In the genomic region with DNA sequence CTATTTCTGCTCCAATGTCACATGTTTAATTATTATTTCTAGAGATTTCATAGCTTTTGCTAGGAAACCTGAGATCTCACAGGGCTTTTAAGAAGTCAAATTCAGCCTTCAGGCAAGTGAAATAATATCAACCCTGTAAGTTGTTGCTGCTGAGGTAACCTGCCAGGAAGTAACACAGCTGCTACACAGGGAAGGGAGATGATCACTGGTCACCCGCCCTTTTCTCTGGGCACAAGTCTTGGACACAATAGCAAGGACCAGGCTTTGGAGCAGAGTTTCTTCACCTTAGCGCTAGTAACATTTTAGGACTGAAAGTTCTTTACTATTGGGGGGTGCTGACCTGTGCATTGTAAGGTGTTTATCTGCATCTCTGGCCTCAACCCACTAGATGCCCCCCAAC, we compare ENCODE assay signal across 15 cellular contexts. TPM values are rescaled to one million over a fixed set of nuclear protein-coding genes. Genes with fewer than 3 reads are reported as not detected.
A peak's percentile ranks its signal among the peaks of the same experiment; 100 is the strongest.
DNase-seq lines count a peak whose midpoint lies in the region; ATAC-seq, FAIRE-seq and TF ChIP-seq lines count a peak whose summit lies in the region.
"Had no signal": no experiment of that assay in that cellular context is flagged by ENCODE, and none has a peak within 500 bp of the region (broad histone marks: within the 10 kb centered on the region; RNA-seq: fewer than 3 reads in every experiment).

No MANE protein-coding gene starts in this region.

- TF ChIP-seq RAD21 in HepG2 (CRISPR knock-in tag; IDR thresholded peaks at IDR 0.05): no peak

- H3K4me1 ChIP-seq in HepG2 (ENCODE audit: insufficient read depth, low read length): peaks cover 86% of the 10 kb centered on the region
- H3K4me1 ChIP-seq in right lobe of liver: peaks cover 0 to 15% (median 7%) of the 10 kb centered on the region in 4 donors
- peaks cover 48% of the 10 kb centered on the region for H3K4me1 ChIP-seq in endothelial cell of umbilical vein (ENCODE audit: control insufficient read depth, extremely low read depth, insufficient read depth, low read length)
- H3K4me1 ChIP-seq in osteoblast (ENCODE audit: insufficient read depth, low read length): peaks cover 34% of the 10 kb centered on the region

- H3K36me3 ChIP-seq in HepG2 (replicated peaks in 1 of 2; ENCODE audit: control insufficient read depth in 1 of 2, insufficient read depth in 2 of 2, low read length in 2 of 2) (no peaks in the 10 kb centered on the region), right lobe of liver (no peaks in the 10 kb centered on the region), endothelial cell of umbilical vein (ENCODE audit: control insufficient read depth in 2 of 2, extremely low read depth in 1 of 2, insufficient read depth in 2 of 2, low read length in 2 of 2) (no peaks in the 10 kb centered on the region), osteoblast (ENCODE audit: insufficient read depth, low read length) (no peaks in the 10 kb centered on the region)
- H3K36me3 ChIP-seq: pancreas, SJCRH30 had no signal

- 100% methylated on average over 2 of the region's 2 CpGs for WGBS in HepG2 (ENCODE audit: low lambda C conversion rate)
- 83% methylated on average over 1 of the region's 2 CpGs for WGBS in right lobe of liver (ENCODE audit: insufficient coverage, low coverage, low lambda C conversion rate, missing lambda C conversion rate)

- peaks cover 73% of the 10 kb centered on the region for H3K79me2 ChIP-seq in HepG2 (ENCODE audit: insufficient read depth, low read length)
- H3K79me2 ChIP-seq in endothelial cell of umbilical vein (ENCODE audit: control insufficient read depth, insufficient read depth, low read length): peaks cover 78% of the 10 kb centered on the region
- H3K79me2 ChIP-seq in osteoblast (ENCODE audit: insufficient read depth, low read length): no peaks in the 10 kb centered on the region

- H3K4me3 ChIP-seq in HepG2 (replicated peaks in 1 of 3; ENCODE audit: insufficient read depth in 1 of 3, low read depth in 2 of 3, low read length in 3 of 3) (no peak overlapping the region; a peak in 1 of 6 replicates), right lobe of liver (no peak overlapping the region), endothelial cell of umbilical vein (replicated peaks in 1 of 3; ENCODE audit: insufficient read depth in 1 of 3, low read depth in 1 of 3, low read length in 3 of 3) (no peak overlapping the region), osteoblast (ENCODE audit: insufficient read depth, low read length) (no peak overlapping the region)
- H3K4me3 ChIP-seq: pancreas, SJCRH30 had no signal

- H3K27ac ChIP-seq in HepG2 (ENCODE audit: extremely low read length, insufficient read depth, low read length) (no peak overlapping the region), right lobe of liver (no peak overlapping the region), endothelial cell of umbilical vein (ENCODE audit: insufficient read depth, low read depth, low read length) (no peak overlapping the region), osteoblast (ENCODE audit: low read depth, low read length) (no peak overlapping the region)
- H3K27ac ChIP-seq: pancreas, SJCRH30, VCaP had no signal

- H3K9ac ChIP-seq in HepG2 (ENCODE audit: insufficient read depth, low read depth, low read length) (peak overlapping the region; percentile 75; the same call in 1 of the 2 replicates), endothelial cell of umbilical vein (replicated peaks; ENCODE audit: extremely low read depth, insufficient read depth, low read length) (no peak overlapping the region)

- peak overlapping the region; percentile 88 to 96 (median 89) for H3K4me3 Mint-ChIP-seq in T-cell

- no peaks in the 10 kb centered on the region for H3K36me3 Mint-ChIP-seq in T-cell

- BruUV-seq in HepG2 (replicated peaks; lab: Mats Ljungman, UMichigan) (no TSS peak), endothelial cell of umbilical vein (replicated peaks; lab: Mats Ljungman, UMichigan) (no TSS peak)

- TF ChIP-seq EP300 in HepG2 (IDR thresholded peaks at IDR 0.05; ENCODE audit: low read depth in 2 of 2, low read length in 2 of 2) (no peak), HepG2 (CRISPR knock-in tag; IDR thresholded peaks at IDR 0.05; ENCODE audit: borderline replicate concordance) (no peak)

- FAIRE-seq in HepG2 (lab: Jason Lieb, UNC) (no peak), endothelial cell of umbilical vein (lab: Jason Lieb, UNC) (no peak)
- FAIRE-seq: frontal cortex, pancreas had no signal

- H3K4me2 ChIP-seq in HepG2 (ENCODE audit: low read depth, low read length): peak overlapping the region; percentile 80
- peak overlapping the region; percentile 76 for H3K4me2 ChIP-seq in endothelial cell of umbilical vein (ENCODE audit: insufficient read depth, low read length)
- H3K4me2 ChIP-seq in osteoblast (ENCODE audit: insufficient read depth, low read length): no peak overlapping the region

- peak overlapping the region; percentile 85 to 86 for H3K27ac Mint-ChIP-seq in T-cell

- DNase-seq in HepG2 (ENCODE audit: low spot score) (no peak), right lobe of liver (no peak), T-cell (no peak), endothelial cell of umbilical vein (ENCODE audit: low read depth, low spot score) (no peak), CD1c-positive myeloid dendritic cell (ENCODE audit: extremely low spot score) (no peak), ecto neural progenitor cell (ENCODE audit: low spot score) (no peak), osteoblast (ENCODE audit: insufficient read length, low spot score, missing footprints) (no peak)
- DNase-seq: DMS79; NK-92 treated with Interleukin-12 subunit alpha and Interleukin-12 subunit beta, amount 100 ng/mL, for 24 hours; pancreas; SJCRH30; stimulated activated CD4-positive, alpha-beta T cell treated with anti-CD3 and anti-CD28 coated beads, Interleukin-12 subunit alpha, Interleukin-12 subunit beta, amount 100 ng/mL, for 4 hours had no signal

- H3K27me3 ChIP-seq in HepG2 (ENCODE audit: control insufficient read depth in 1 of 2, insufficient read depth in 2 of 2, low read length in 2 of 2) (no peaks in the 10 kb centered on the region; a peak in 1 of 5 replicates), right lobe of liver (no peaks in the 10 kb centered on the region), endothelial cell of umbilical vein (ENCODE audit: control insufficient read depth in 2 of 2, insufficient read depth in 2 of 2, low read length in 2 of 2) (no peaks in the 10 kb centered on the region), osteoblast (ENCODE audit: insufficient read depth, low read length) (no peaks in the 10 kb centered on the region)
- H3K27me3 ChIP-seq: pancreas had no signal

- CTCF ChIA-PET in HepG2 (lab: Yijun Ruan, JAX; ENCODE audit: low intra/inter-chr PET ratio, low total read pairs): no interaction called here
- CTCF ChIA-PET in T-cell (lab: Charles Lee): interaction anchor here in 1 of 2 donors (1.6 kb wide), 1 partner anchor 33 kb away, joined by 13 read pairs; no protein-coding TSS in a partner anchor
- CTCF ChIA-PET in endothelial cell of umbilical vein (lab: Charles Lee): interaction anchor here (1.5 to 3.1 kb wide), 3 partner anchors 11 to 36 kb away, joined by 3 to 16 read pairs (median 5); no protein-coding TSS in a partner anchor

- dilution Hi-C loops in endothelial cell of umbilical vein (cut with MboI; ENCODE audit: extremely low pct_ligation_motif_present, low sequenced_read_pairs): no loop called here

- intact Hi-C loops in HepG2 (cut with micrococcal nuclease; ENCODE audit: unreplicated experiment): no loop called here
- intact Hi-C loops in right lobe of liver (cut with DNase I): no loop called here
- intact Hi-C loops in endothelial cell of umbilical vein (cut with micrococcal nuclease): no loop called here

- H4K20me1 ChIP-seq in HepG2 (ENCODE audit: insufficient read depth, low read length): no peaks in the 10 kb centered on the region
- H4K20me1 ChIP-seq in endothelial cell of umbilical vein (replicated peaks; ENCODE audit: control insufficient read depth, extremely low read depth, insufficient read depth, low read length): no peaks in the 10 kb centered on the region
- H4K20me1 ChIP-seq in osteoblast (ENCODE audit: insufficient read depth, low read length): no peaks in the 10 kb centered on the region

- POLR2A ChIA-PET in HepG2 (lab: Yijun Ruan, JAX) (no interaction called here), T-cell (lab: Charles Lee) (no interaction called here), endothelial cell of umbilical vein (lab: Charles Lee) (no interaction called here)

- TF ChIP-seq CTCF in HepG2 (CRISPR knock-in tag; IDR thresholded peaks at IDR 0.05) (no peak), right lobe of liver (IDR thresholded peaks at IDR 0.05) (no peak), endothelial cell of umbilical vein (IDR thresholded peaks at IDR 0.05; ENCODE audit: extremely low read depth in 1 of 2, insufficient read depth in 1 of 2, low read depth in 1 of 2, low read length in 2 of 2) (no peak), osteoblast (IDR thresholded peaks at IDR 0.05; ENCODE audit: extremely low read depth, low read depth, low read length) (no peak)

- no peak for ATAC-seq in HepG2
- ATAC-seq in right lobe of liver: no peak
- ATAC-seq in T-cell (replicated peaks in 1 of 4): no peak
- ATAC-seq in GM19328 (IDR thresholded peaks at IDR 0.05; ENCODE audit: unreplicated experiment): no peak
- ATAC-seq: pancreas had no signal

- no peaks in the 10 kb centered on the region for H3K27me3 Mint-ChIP-seq in T-cell

- H2AFZ ChIP-seq in HepG2 (ENCODE audit: low read length) (no peak overlapping the region), endothelial cell of umbilical vein (ENCODE audit: low read depth, low read length) (no peak overlapping the region), osteoblast (ENCODE audit: low read length) (no peak overlapping the region)

- H3K9me3 Mint-ChIP-seq in T-cell: no peaks in the 10 kb centered on the region

- H3K9me3 ChIP-seq in HepG2 (ENCODE audit: low read length): no peaks in the 10 kb centered on the region
- H3K9me3 ChIP-seq in right lobe of liver: no peaks in the 10 kb centered on the region
- H3K9me3 ChIP-seq in endothelial cell of umbilical vein (replicated peaks; ENCODE audit: control insufficient read depth, insufficient read depth, low read length): no peaks in the 10 kb centered on the region
- H3K9me3 ChIP-seq in osteoblast (ENCODE audit: low read depth, low read length): no peaks in the 10 kb centered on the region
- H3K9me3 ChIP-seq: pancreas, SJCRH30 had no signal

- in situ Hi-C loops in HepG2 (cut with HindIII; ENCODE audit: extremely low pct_ligation_motif_present, low pct_unique_long_range_greater_than_20kb): no loop called here

- H3K4me1 Mint-ChIP-seq in T-cell: peaks cover 68 to 87% (median 75%) of the 10 kb centered on the region in 3 donors

- TF ChIP-seq POLR2A in HepG2 (IDR thresholded peaks at IDR 0.05; ENCODE audit: insufficient read depth in 1 of 2, low read depth in 2 of 2, low read length in 2 of 2): no peak
- TF ChIP-seq POLR2A in right lobe of liver (IDR thresholded peaks at IDR 0.05): no peak
- no peak for TF ChIP-seq POLR2A in endothelial cell of umbilical vein (IDR thresholded peaks at IDR 0.05; ENCODE audit: low read depth, low read length)

- no peaks in the 10 kb centered on the region for H3K9me1 ChIP-seq in endothelial cell of umbilical vein (replicated peaks; ENCODE audit: control insufficient read depth, extremely low read depth, insufficient read depth, low read length)

RNA-seq across cellular contexts. Expression of gene PTTG1, which starts 50.1 kb away (rescaled TPM):
- 161 and 206 TPM in 2 replicates for total RNA-seq in HepG2 (2016; rRNA removed; fragmentation: Illumina TruSeq; extraction: Trizol)
- 61.6 and 66.4 TPM in 2 replicates for total RNA-seq in HepG2 (2016; cell fraction: cytosol; rRNA removed; fragmentation: Illumina TruSeq; extraction: Trizol; ENCODE audit: low read depth)
- total RNA-seq in HepG2 (2016; cell fraction: insoluble cytoplasmic fraction; rRNA removed; fragmentation: Illumina TruSeq; extraction: Trizol): 157 and 223 TPM in 2 replicates
- 67.0 and 69.1 TPM in 2 replicates for total RNA-seq in HepG2 (2016; cell fraction: membrane; rRNA removed; fragmentation: Illumina TruSeq; extraction: Trizol)
- total RNA-seq in HepG2 (2016; cell fraction: nucleus; rRNA removed; fragmentation: Illumina TruSeq; extraction: Trizol): 66.0 and 73.6 TPM in 2 replicates
- 53.0 and 102 TPM in 2 replicates for polyA plus RNA-seq in HepG2 (2011; rRNA removed)
- 166 and 211 TPM in 2 replicates for polyA plus RNA-seq in HepG2 (2011; cell fraction: cytosol; rRNA removed)
- polyA plus RNA-seq in HepG2 (2011; cell fraction: nucleus; rRNA removed): 50.7 and 64.1 TPM in 2 replicates
- 42.2 and 101 TPM in 2 replicates for polyA plus RNA-seq in HepG2 (2012)
- 50.9 and 58.2 TPM in 2 replicates for polyA plus RNA-seq in HepG2 (2016; cell fraction: cytosol; fragmentation: Illumina TruSeq; extraction: Trizol; ENCODE audit: low read depth)
- polyA plus RNA-seq in HepG2 (2016; cell fraction: insoluble cytoplasmic fraction; fragmentation: Illumina TruSeq; extraction: Trizol; ENCODE audit: low read depth): 204 and 208 TPM in 2 replicates
- polyA plus RNA-seq in HepG2 (2016; cell fraction: membrane; fragmentation: Illumina TruSeq; extraction: Trizol; ENCODE audit: low read depth): 60.1 and 60.7 TPM in 2 replicates
- polyA plus RNA-seq in HepG2 (2016; cell fraction: nucleus; fragmentation: Illumina TruSeq; extraction: Trizol; ENCODE audit: insufficient read depth, low read depth): 84.3 and 91.2 TPM in 2 replicates
- polyA minus RNA-seq in HepG2 (2011; rRNA and poly(A)+ RNA removed; ENCODE audit: low replicate concordance): 40.6 and 146 TPM in 2 replicates
- 17.1 and 33.2 TPM in 2 replicates for polyA minus RNA-seq in HepG2 (2011; cell fraction: cytosol; rRNA and poly(A)+ RNA removed)
- 21.5 and 33.3 TPM in 2 replicates for polyA minus RNA-seq in HepG2 (2011; cell fraction: nucleus; rRNA and poly(A)+ RNA removed)
- total RNA-seq in right lobe of liver: 1 to 10 TPM in 3 of 6 experiments, under 1 TPM in 3; 0.51 to 5.9 (median 2.6) TPM
- total RNA-seq in T-cell: 10 to 100 TPM in 2 of 5 donors, 1 to 10 TPM in 3; 6.6 to 16.5 (median 8.8) TPM
- total RNA-seq in endothelial cell of umbilical vein: 139 and 140 TPM in 2 replicates
- 157 and 173 TPM in 2 replicates for polyA plus RNA-seq in endothelial cell of umbilical vein
- 355 and 421 TPM in 2 replicates for polyA plus RNA-seq in endothelial cell of umbilical vein (2011; cell fraction: cytosol; rRNA removed)
- polyA plus RNA-seq in endothelial cell of umbilical vein (2011; cell fraction: nucleus; rRNA removed): 182 and 233 TPM in 2 replicates
- 83.1 and 154 TPM in 2 replicates for polyA plus RNA-seq in endothelial cell of umbilical vein (2012)
- 43.8 and 47.2 TPM in 2 replicates for polyA minus RNA-seq in endothelial cell of umbilical vein
- 57.7 TPM for polyA minus RNA-seq in endothelial cell of umbilical vein (2011; cell fraction: cytosol; rRNA and poly(A)+ RNA removed)
- polyA minus RNA-seq in endothelial cell of umbilical vein (2011; cell fraction: nucleus; rRNA and poly(A)+ RNA removed): 18.0 and 28.6 TPM in 2 replicates
- 29.8 and 41.3 TPM in 2 replicates for total RNA-seq in osteoblast

RNA-seq across cellular contexts. Expression of gene SLU7, which starts 52.9 kb away (rescaled TPM):
- total RNA-seq in HepG2 (2016; rRNA removed; fragmentation: Illumina TruSeq; extraction: Trizol): 39.2 and 52.6 TPM in 2 replicates
- total RNA-seq in HepG2 (2016; cell fraction: cytosol; rRNA removed; fragmentation: Illumina TruSeq; extraction: Trizol; ENCODE audit: low read depth): 5.4 and 6.3 TPM in 2 replicates
- 37.1 and 52.6 TPM in 2 replicates for total RNA-seq in HepG2 (2016; cell fraction: insoluble cytoplasmic fraction; rRNA removed; fragmentation: Illumina TruSeq; extraction: Trizol)
- total RNA-seq in HepG2 (2016; cell fraction: membrane; rRNA removed; fragmentation: Illumina TruSeq; extraction: Trizol): 12.2 and 13.1 TPM in 2 replicates
- total RNA-seq in HepG2 (2016; cell fraction: nucleus; rRNA removed; fragmentation: Illumina TruSeq; extraction: Trizol): 23.3 and 25.9 TPM in 2 replicates
- polyA plus RNA-seq in HepG2 (2011; rRNA removed): 13.6 and 24.0 TPM in 2 replicates
- 10.5 and 14.8 TPM in 2 replicates for polyA plus RNA-seq in HepG2 (2011; cell fraction: cytosol; rRNA removed)
- polyA plus RNA-seq in HepG2 (2011; cell fraction: nucleus; rRNA removed): 8.8 and 11.4 TPM in 2 replicates
- polyA plus RNA-seq in HepG2 (2012): 36.7 and 47.7 TPM in 2 replicates
- polyA plus RNA-seq in HepG2 (2016; cell fraction: cytosol; fragmentation: Illumina TruSeq; extraction: Trizol; ENCODE audit: low read depth): 3.8 and 3.9 TPM in 2 replicates
- 41.9 and 42.0 TPM in 2 replicates for polyA plus RNA-seq in HepG2 (2016; cell fraction: insoluble cytoplasmic fraction; fragmentation: Illumina TruSeq; extraction: Trizol; ENCODE audit: low read depth)
- 4.5 and 5.5 TPM in 2 replicates for polyA plus RNA-seq in HepG2 (2016; cell fraction: membrane; fragmentation: Illumina TruSeq; extraction: Trizol; ENCODE audit: low read depth)
- 29.1 and 31.2 TPM in 2 replicates for polyA plus RNA-seq in HepG2 (2016; cell fraction: nucleus; fragmentation: Illumina TruSeq; extraction: Trizol; ENCODE audit: insufficient read depth, low read depth)
- 3.7 and 8.6 TPM in 2 replicates for polyA minus RNA-seq in HepG2 (2011; rRNA and poly(A)+ RNA removed; ENCODE audit: low replicate concordance)
- 7.6 and 13.9 TPM in 2 replicates for polyA minus RNA-seq in HepG2 (2011; cell fraction: cytosol; rRNA and poly(A)+ RNA removed)
- polyA minus RNA-seq in HepG2 (2011; cell fraction: nucleus; rRNA and poly(A)+ RNA removed): 25.4 and 32.6 TPM in 2 replicates
- 10 to 100 TPM; 11.6 to 19.4 (median 17.0) TPM for total RNA-seq in right lobe of liver
- total RNA-seq in T-cell: 10 to 100 TPM; 64.9 to 76.8 (median 75.2) TPM
- 42.7 and 48.2 TPM in 2 replicates for total RNA-seq in endothelial cell of umbilical vein
- 4.5 and 10.2 TPM in 2 replicates for polyA plus RNA-seq in endothelial cell of umbilical vein
- polyA plus RNA-seq in endothelial cell of umbilical vein (2011; cell fraction: cytosol; rRNA removed): 20.5 and 21.8 TPM in 2 replicates
- polyA plus RNA-seq in endothelial cell of umbilical vein (2011; cell fraction: nucleus; rRNA removed): 33.6 and 48.5 TPM in 2 replicates
- polyA plus RNA-seq in endothelial cell of umbilical vein (2012): 37.9 and 55.8 TPM in 2 replicates
- polyA minus RNA-seq in endothelial cell of umbilical vein: 11.6 and 12.1 TPM in 2 replicates
- 7.9 TPM for polyA minus RNA-seq in endothelial cell of umbilical vein (2011; cell fraction: cytosol; rRNA and poly(A)+ RNA removed)
- polyA minus RNA-seq in endothelial cell of umbilical vein (2011; cell fraction: nucleus; rRNA and poly(A)+ RNA removed): 19.0 and 22.5 TPM in 2 replicates
- total RNA-seq in osteoblast: 54.5 and 75.6 TPM in 2 replicates
